In genomic region chr4:69617083-69617694, GRCh38 we compare ENCODE assay signal across 8 cellular contexts. TPM values are rescaled to one million over a fixed set of nuclear protein-coding genes. Genes with fewer than 3 reads are reported as not detected.
DNase-seq lines count a peak whose midpoint lies in the region; ATAC-seq and TF ChIP-seq lines count a peak whose summit lies in the region.

No MANE protein-coding gene starts in this region.

- POLR2A ChIA-PET in CD8-positive, alpha-beta T cell (lab: Charles Lee): no interaction called here

- H2AFZ ChIP-seq in smooth muscle cell (ENCODE audit: low read depth): peak overlapping the region; percentile 22

- H3K4me2 ChIP-seq in smooth muscle cell: no peak overlapping the region

- CTCF ChIA-PET in CD8-positive, alpha-beta T cell (lab: Charles Lee): no interaction called here

- no peaks in the 10 kb centered on the region for H3K36me3 Mint-ChIP-seq in CD8-positive, alpha-beta T cell

- H3K9ac ChIP-seq in smooth muscle cell (ENCODE audit: low read depth): no peak overlapping the region

- no peaks in the 10 kb centered on the region for H3K36me3 ChIP-seq in smooth muscle cell (ENCODE audit: low read depth)
- H3K36me3 ChIP-seq in CD8-positive, alpha-beta T cell (ENCODE audit: insufficient read depth, low read length): no peaks in the 10 kb centered on the region

- intact Hi-C loops in CD8-positive, alpha-beta T cell (cut with DNase I, micrococcal nuclease): no loop called here

- 78% methylated on average over 6 of the region's 6 CpGs for WGBS in smooth muscle cell (ENCODE audit: low lambda C conversion rate)

- no peaks in the 10 kb centered on the region for H4K20me1 ChIP-seq in smooth muscle cell (ENCODE audit: low read depth)

- no peaks in the 10 kb centered on the region for H3K27me3 ChIP-seq in smooth muscle cell (ENCODE audit: low read depth)
- no peaks in the 10 kb centered on the region for H3K27me3 ChIP-seq in CD8-positive, alpha-beta T cell (ENCODE audit: insufficient read depth, low read length)

- no peaks in the 10 kb centered on the region for H3F3A ChIP-seq in smooth muscle cell (ENCODE audit: low read depth)

- H3K79me2 ChIP-seq in smooth muscle cell (ENCODE audit: low read depth): no peaks in the 10 kb centered on the region

- TF ChIP-seq CTCF in epithelial cell of proximal tubule (conservative IDR thresholded peaks at IDR 0.05; ENCODE audit: low read depth, low read length) (peak; percentile 82), smooth muscle cell (IDR thresholded peaks at IDR 0.05; ENCODE audit: borderline replicate concordance, insufficient read depth, poor library complexity, severe bottlenecking) (peak; percentile 82)
- TF ChIP-seq CTCF in CD8-positive, alpha-beta T cell (IDR thresholded peaks at IDR 0.05): no peak

- no peaks in the 10 kb centered on the region for H3K4me1 Mint-ChIP-seq in CD8-positive, alpha-beta T cell (ENCODE audit: low read depth)

- no peak overlapping the region for H3K27ac Mint-ChIP-seq in CD8-positive, alpha-beta T cell

- H3K9me3 Mint-ChIP-seq in CD8-positive, alpha-beta T cell: peaks cover 11% of the 10 kb centered on the region

- DNase-seq in NCI-H748 (lab: John Stamatoyannopoulos, UW; ENCODE audit: unreplicated experiment): peak; percentile 47
- DNase-seq in NCI-H748 treated with DMSO at 0.1 percent for 48 hours (lab: John Stamatoyannopoulos, UW): no peak
- peak; percentile 47 for DNase-seq in NCI-H460 (ENCODE audit: extremely low read depth, low read depth)
- peak; percentile 6 for DNase-seq in epithelial cell of proximal tubule (ENCODE audit: low read depth)
- no peak for DNase-seq in smooth muscle cell (lab: John Stamatoyannopoulos, UW; ENCODE audit: unreplicated experiment)
- no peak for DNase-seq in activated gamma-delta T cell treated with Interleukin-2 at 50 U/mL for 16 hours
- no peak for DNase-seq in CD8-positive, alpha-beta T cell

- H3K9me3 ChIP-seq in smooth muscle cell (replicated peaks; ENCODE audit: low read depth): peaks cover 2% of the 10 kb centered on the region
- no peaks in the 10 kb centered on the region for H3K9me3 ChIP-seq in CD8-positive, alpha-beta T cell (ENCODE audit: low read length)

- no peak overlapping the region for H3K4me3 ChIP-seq in epithelial cell of proximal tubule (ENCODE audit: low read depth, low read length)
- no peak overlapping the region for H3K4me3 ChIP-seq in smooth muscle cell
- no peak overlapping the region for H3K4me3 ChIP-seq in CD8-positive, alpha-beta T cell (ENCODE audit: low read depth, low read length)

- no peak for ATAC-seq in GM18867 (IDR thresholded peaks at IDR 0.05; ENCODE audit: unreplicated experiment)
- no peak for ATAC-seq in CD8-positive, alpha-beta T cell

- no peaks in the 10 kb centered on the region for H3K4me1 ChIP-seq in smooth muscle cell (ENCODE audit: low read depth)
- no peaks in the 10 kb centered on the region for H3K4me1 ChIP-seq in CD8-positive, alpha-beta T cell (ENCODE audit: insufficient read depth, low read length)

- H3K27ac ChIP-seq in smooth muscle cell (ENCODE audit: low read depth): no peak overlapping the region
- H3K27ac ChIP-seq in CD8-positive, alpha-beta T cell (ENCODE audit: low read depth, low read length): no peak overlapping the region

- no peak overlapping the region for H3K4me3 Mint-ChIP-seq in CD8-positive, alpha-beta T cell

- H3K27me3 Mint-ChIP-seq in CD8-positive, alpha-beta T cell (ENCODE audit: low read depth): no peaks in the 10 kb centered on the region

RNA-seq across cellular contexts. Expression of gene UGT2A2, which starts 22.3 kb away (rescaled TPM):
- total RNA-seq in NCI-H460 (2014; rRNA removed; shearing (Covaris generic)): not detected in 2 replicates
- polyA plus RNA-seq in NCI-H460 (2014; cell fraction: nucleus; rRNA removed): not detected in 2 replicates
- not detected in 2 replicates for total RNA-seq in epithelial cell of proximal tubule
- total RNA-seq in smooth muscle cell: not detected in 2 replicates
- polyA plus RNA-seq in smooth muscle cell: not detected in 2 replicates
- total RNA-seq in CD8-positive, alpha-beta T cell: not detected

RNA-seq across cellular contexts. Expression of gene UGT2A1, which starts 35.9 kb away (rescaled TPM):
- total RNA-seq in NCI-H460 (2014; rRNA removed; shearing (Covaris generic)): not detected in 2 replicates
- not detected in 2 replicates for polyA plus RNA-seq in NCI-H460 (2014; cell fraction: nucleus; rRNA removed)
- not detected in 2 replicates for total RNA-seq in epithelial cell of proximal tubule
- not detected in 2 replicates for total RNA-seq in smooth muscle cell
- polyA plus RNA-seq in smooth muscle cell: not detected in 2 replicates
- total RNA-seq in CD8-positive, alpha-beta T cell: not detected

Comparison
In these comparisons a context has a peak if more than half of its experiments do, and no peak if none do; other contexts are left out.
1. DNase-seq: peak in NCI-H748 (single experiment), NCI-H460 (single experiment) and epithelial cell of proximal tubule (single experiment); none in NCI-H748 treated with DMSO at 0.1 percent for 48 hours (single experiment), smooth muscle cell (single experiment), activated gamma-delta T cell treated with Interleukin-2 at 50 U/mL for 16 hours (single experiment) and CD8-positive, alpha-beta T cell (0 of 7).